In genomic region chr6:31702819-31703716, GRCh38 we compare ENCODE assay signal across 1 cellular context.
TF ChIP-seq lines count a peak whose summit lies in the region.

ABHD16A (minus strand) TSS chr6:31703324; CDS start chr6:31703281, 43 bp downstream.

TF ChIP-seq in K562, 482 proteins besides CTCF, POLR2A, EP300 and RAD21 (continued from another document and continues in another):
- no peak; the same call in 1 of the 2 replicates for TF ChIP-seq MAFG (tag; conservative IDR thresholded peaks at IDR 0.05)
- TF ChIP-seq ZNF253 (CRISPR knock-in tag; conservative IDR thresholded peaks at IDR 0.05) = no peak
- no peak for TF ChIP-seq ZNF518B (CRISPR knock-in tag; IDR thresholded peaks at IDR 0.05)
- peak; percentile 19 to 64; a peak in 2 of 4 replicates for TF ChIP-seq TEAD1 (CRISPR knock-in tag; IDR thresholded peaks at IDR 0.05)
- no peak for TF ChIP-seq USF2 (CRISPR knock-in tag; IDR thresholded peaks at IDR 0.05)
- TF ChIP-seq ZBTB17 (CRISPR knock-in tag; IDR thresholded peaks at IDR 0.05) = peak; percentile 97
- TF ChIP-seq TEAD4 (IDR thresholded peaks at IDR 0.05; ENCODE audit: low read length) = peak; percentile 63; the same call in 1 of the 2 replicates
- no peak for TF ChIP-seq TEAD4 (CRISPR knock-in tag; IDR thresholded peaks at IDR 0.05; ENCODE audit: borderline replicate concordance)
- no peak for TF ChIP-seq ZBTB34 (CRISPR knock-in tag; IDR thresholded peaks at IDR 0.05)
- peak; percentile 89; the same call in 1 of the 2 replicates for TF ChIP-seq SRSF3 (IDR thresholded peaks at IDR 0.05; ENCODE audit: insufficient read depth, low read length)
- TF ChIP-seq RBBP5 (IDR thresholded peaks at IDR 0.05; ENCODE audit: borderline replicate concordance, insufficient read depth, low read length, poor library complexity, severe bottlenecking) = peak; percentile 65
- TF ChIP-seq SAFB (IDR thresholded peaks at IDR 0.05; ENCODE audit: borderline replicate concordance, low read depth, low read length) = no peak
- TF ChIP-seq ZNF184 (CRISPR knock-in tag; IDR thresholded peaks at IDR 0.05) = no peak
- TF ChIP-seq ELF4 (CRISPR knock-in tag; IDR thresholded peaks at IDR 0.05) = no peak
- TF ChIP-seq ATF3 (IDR thresholded peaks at IDR 0.05) = peak; percentile 93
- TF ChIP-seq ATF3 (CRISPR knock-in tag; conservative IDR thresholded peaks at IDR 0.05) = no peak
- TF ChIP-seq L3MBTL2 (IDR thresholded peaks at IDR 0.05) = peak; percentile 75
- peak; percentile 76 to 91 for TF ChIP-seq MNT (conservative IDR thresholded peaks at IDR 0.05)
- no peak for TF ChIP-seq ZNF551 (CRISPR knock-in tag; IDR thresholded peaks at IDR 0.05)
- TF ChIP-seq CXXC5 (CRISPR knock-in tag; IDR thresholded peaks at IDR 0.05) = peak; percentile 88
- no peak for TF ChIP-seq HNRNPH1 (optimal IDR thresholded peaks at IDR 0.05; ENCODE audit: low read depth, low read length)
- peak; percentile 52; the same call in 1 of the 2 replicates for TF ChIP-seq SOX6 (IDR thresholded peaks at IDR 0.05)
- TF ChIP-seq ID3 (CRISPR knock-in tag; IDR thresholded peaks at IDR 0.05) = no peak
- peak; percentile 57 for TF ChIP-seq ID3 (tag; IDR thresholded peaks at IDR 0.05)
- TF ChIP-seq CREB1 (IDR thresholded peaks at IDR 0.05) = peak; percentile 94
- peak; percentile 94 for TF ChIP-seq CREB1 (CRISPR knock-in tag; IDR thresholded peaks at IDR 0.05)
- no peak for TF ChIP-seq CREB5 (CRISPR knock-in tag; IDR thresholded peaks at IDR 0.05)
- TF ChIP-seq CLOCK (CRISPR knock-in tag; IDR thresholded peaks at IDR 0.05; ENCODE audit: borderline replicate concordance) = no peak
- TF ChIP-seq NR2C2 (CRISPR knock-in tag; IDR thresholded peaks at IDR 0.05) = 0 out of 2 replicates have a peak, but pooled peaks have one; percentile 49
- peak; percentile 81 for TF ChIP-seq NR2C2 (tag; IDR thresholded peaks at IDR 0.05)
- TF ChIP-seq ZNF696 (CRISPR knock-in tag; conservative IDR thresholded peaks at IDR 0.05) = no peak
- TF ChIP-seq CBX2 (IDR thresholded peaks at IDR 0.05; ENCODE audit: insufficient read depth, low read length, poor library complexity, severe bottlenecking) = no peak
- TF ChIP-seq ZBTB33 (CRISPR knock-in tag; IDR thresholded peaks at IDR 0.05) = peak; percentile 79; the same call in 1 of the 2 replicates
- peak; percentile 85 for TF ChIP-seq ZBTB9 (CRISPR knock-in tag; IDR thresholded peaks at IDR 0.05)
- TF ChIP-seq CBX1 (IDR thresholded peaks at IDR 0.05; ENCODE audit: low read depth) = peak; percentile 55; the same call in 1 of the 2 replicates
- TF ChIP-seq EHMT2 (IDR thresholded peaks at IDR 0.05) = peak; percentile 58; the same call in 1 of the 2 replicates
- TF ChIP-seq FOXP4 (CRISPR knock-in tag; IDR thresholded peaks at IDR 0.05; ENCODE audit: borderline replicate concordance) = peak; percentile 92
- TF ChIP-seq E2F3 (CRISPR knock-in tag; IDR thresholded peaks at IDR 0.05) = no peak
- peak in 1 of 2 experiments; percentile 44; a peak in 1 of 4 replicates for TF ChIP-seq FOXA3 (CRISPR knock-in tag; conservative IDR thresholded peaks at IDR 0.05 in 1 of 2, IDR thresholded peaks at IDR 0.05 in 1 of 2)
- no peak for TF ChIP-seq HDAC3 (IDR thresholded peaks at IDR 0.05; ENCODE audit: borderline replicate concordance, partially characterized antibody)
